8 cellular contexts compared by ENCODE assay signal in genomic region chr16:8962393-8963009, GRCh38. TPM values are rescaled to one million over a fixed set of nuclear protein-coding genes. Genes with fewer than 3 reads are reported as not detected.
DNase-seq lines count a peak whose midpoint lies in the region; ATAC-seq lines count a peak whose summit lies in the region.

No MANE protein-coding gene starts in this region.

- in situ Hi-C loops in KBM-7 (cut with MboI; ENCODE audit: low pct_unique_long_range_greater_than_20kb, low sequenced_read_pairs), result no loop called here

- no peak overlapping the region for H3K27ac ChIP-seq in skeletal muscle tissue (ENCODE audit: low read depth, low read length)

- peak; percentile 30 for DNase-seq in CD1c-positive myeloid dendritic cell (ENCODE audit: extremely low spot score)
- no peak for DNase-seq in NT2/D1 (ENCODE audit: low read depth, low spot score)
- DNase-seq in activated effector memory CD4-positive, alpha-beta T cell treated with anti-CD3 and anti-CD28 coated beads, Interleukin-2, amount 50 U/mL, for 16 hours, result peak; percentile 84
- peak in 22 of 42 donors; percentile 8 to 54 (median 25) for DNase-seq in head of caudate nucleus
- no peak for DNase-seq in KBM-7

- H3K36me3 ChIP-seq in NT2/D1 (ENCODE audit: insufficient read depth, insufficient read length, low read length) (no peaks in the 10 kb centered on the region), skeletal muscle tissue (ENCODE audit: control insufficient read depth in 3 of 3, insufficient read depth in 3 of 3, low read length in 3 of 3) (no peaks in the 10 kb centered on the region)

- no peaks in the 10 kb centered on the region for H3K9me3 ChIP-seq in NT2/D1 (ENCODE audit: insufficient read depth, low read length)
- H3K9me3 ChIP-seq in skeletal muscle tissue (ENCODE audit: control insufficient read depth in 3 of 3, low read length in 3 of 3), result no peaks in the 10 kb centered on the region

- H3K4me1 ChIP-seq in NT2/D1 (ENCODE audit: insufficient read depth, insufficient read length), result peaks cover 17% of the 10 kb centered on the region
- peaks cover 45 to 50% (median 48%) of the 10 kb centered on the region in 3 donors for H3K4me1 ChIP-seq in skeletal muscle tissue (ENCODE audit: control insufficient read depth in 3 of 3, insufficient read depth in 3 of 3, low read length in 3 of 3)

- intact Hi-C loops in head of caudate nucleus (cut with DNase I), result no loop called here

- peaks cover 12% of the 10 kb centered on the region for H3K27me3 ChIP-seq in NT2/D1 (ENCODE audit: insufficient read depth, insufficient read length)
- H3K27me3 ChIP-seq in skeletal muscle tissue (ENCODE audit: control insufficient read depth in 3 of 3, insufficient read depth in 3 of 3, low read length in 3 of 3), result no peaks in the 10 kb centered on the region

- H3K9ac ChIP-seq in NT2/D1 (ENCODE audit: insufficient read length, low read depth), result peak overlapping the region; percentile 93
- peak overlapping the region; percentile 63 to 86 (median 78) for H3K9ac ChIP-seq in skeletal muscle tissue (ENCODE audit: low read depth in 1 of 3, low read length in 3 of 3)

- H3K4me3 ChIP-seq in NT2/D1 (ENCODE audit: insufficient read length, low read depth), result peak overlapping the region; percentile 89
- peak overlapping the region; percentile 74 to 79 (median 74) for H3K4me3 ChIP-seq in skeletal muscle tissue (ENCODE audit: low read length in 3 of 3)

- ATAC-seq in GM21423 (IDR thresholded peaks at IDR 0.05; ENCODE audit: unreplicated experiment) (peak; percentile 33), GM21825 (IDR thresholded peaks at IDR 0.05; ENCODE audit: unreplicated experiment) (no peak)

RNA-seq across cellular contexts. Expression of gene USP7, which starts 1.2 kb away (rescaled TPM):
- total RNA-seq in skeletal muscle tissue, result 57.9 TPM

Comparison
In these comparisons a context has a peak if more than half of its experiments do, and no peak if none do; other contexts are left out.
1. DNase-seq: peak in CD1c-positive myeloid dendritic cell (single experiment), activated effector memory CD4-positive, alpha-beta T cell treated with anti-CD3 and anti-CD28 coated beads, Interleukin-2, amount 50 U/mL, for 16 hours (single experiment) and head of caudate nucleus (22 of 42); none in NT2/D1 (single experiment) and KBM-7 (single experiment).